ENCODE assay signal across 8 cellular contexts in the genomic region with DNA sequence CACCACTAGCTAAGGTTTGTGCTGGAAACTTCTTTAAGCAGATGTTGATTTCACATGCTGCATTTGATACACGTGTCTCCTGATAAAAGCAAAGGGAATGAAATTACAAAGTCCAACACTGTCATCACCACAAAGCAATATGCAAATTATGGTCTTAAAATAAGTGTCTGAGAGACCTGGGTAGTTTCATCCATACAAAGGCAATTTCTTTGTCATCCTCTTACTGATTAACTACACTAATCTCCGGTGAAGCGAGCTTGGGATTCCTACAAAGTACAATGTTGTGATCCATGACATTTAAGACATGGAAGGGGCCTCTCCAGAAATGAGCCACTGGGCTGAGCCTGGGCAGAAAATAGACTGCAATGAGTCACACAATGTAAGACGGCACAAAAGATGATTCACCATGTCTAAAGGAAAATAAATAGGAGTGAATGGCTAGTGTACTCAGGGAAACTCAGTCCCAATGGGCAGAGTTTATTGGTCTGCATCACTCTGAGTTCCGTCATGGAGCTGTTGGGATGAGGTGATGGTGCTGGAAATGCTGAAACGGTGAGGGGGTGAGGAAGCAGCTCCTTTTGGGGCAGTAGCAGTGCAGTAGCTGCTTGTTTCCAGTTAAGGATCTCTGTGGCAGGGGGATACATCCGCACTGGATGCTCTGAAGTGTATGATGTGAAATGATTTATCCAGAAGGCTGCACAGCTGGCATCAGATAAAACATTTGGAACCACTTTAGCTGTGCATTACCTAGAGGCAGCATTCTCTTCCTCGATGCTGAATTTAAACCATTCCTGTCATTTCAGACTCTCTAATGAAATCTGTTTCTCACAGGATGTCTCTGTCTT.
DNase-seq lines count a peak whose midpoint lies in the region; ATAC-seq and TF ChIP-seq lines count a peak whose summit lies in the region.

No MANE protein-coding gene starts in this region.

- H3K27me3 ChIP-seq in adrenal gland: no peaks in the 10 kb centered on the region

- H3K36me3 ChIP-seq in adrenal gland (replicated peaks in 1 of 2): no peaks in the 10 kb centered on the region

- no peaks in the 10 kb centered on the region for H3K9me3 ChIP-seq in adrenal gland (replicated peaks in 1 of 3)

- POLR2A ChIA-PET in activated CD8-positive, alpha-beta T cell treated with anti-CD3 and anti-CD28 coated beads for 36 hours (lab: Charles Lee): no interaction called here

- WGBS in adrenal gland, 4 donors: 29 to 36% (median 33%) methylated on average over 8 of the region's 8 CpGs

- H3K9me3 Mint-ChIP-seq in CD14-positive monocyte: peaks cover 0 to 14% (median 4%) of the 10 kb centered on the region in 7 donors
- no peaks in the 10 kb centered on the region for H3K9me3 Mint-ChIP-seq in activated CD8-positive, alpha-beta T cell treated with anti-CD3 and anti-CD28 coated beads for 36 hours

- intact Hi-C loops in adrenal gland (cut with DNase I) (no loop called here), CD14-positive monocyte (cut with micrococcal nuclease) (no loop called here)
- intact Hi-C loops in activated CD8-positive, alpha-beta T cell treated with anti-CD3 and anti-CD28 coated beads for 36 hours (cut with micrococcal nuclease): no loop called here

- no peak for TF ChIP-seq CTCF in adrenal gland (IDR thresholded peaks at IDR 0.05)
- TF ChIP-seq CTCF in CD14-positive monocyte (IDR thresholded peaks at IDR 0.05): no peak
- TF ChIP-seq CTCF in activated CD8-positive, alpha-beta T cell treated with anti-CD3 and anti-CD28 coated beads for 36 hours (IDR thresholded peaks at IDR 0.05): no peak

- H3K4me3 Mint-ChIP-seq in CD14-positive monocyte: no peak overlapping the region
- H3K4me3 Mint-ChIP-seq in activated CD8-positive, alpha-beta T cell treated with anti-CD3 and anti-CD28 coated beads for 36 hours: no peak overlapping the region

- no peak overlapping the region for H3K4me3 ChIP-seq in adrenal gland

- TF ChIP-seq POLR2A in adrenal gland (IDR thresholded peaks at IDR 0.05): peak in 1 of 2 donors; percentile 25

- peaks cover 3 to 11% of the 10 kb centered on the region in 2 donors for H3K4me1 ChIP-seq in adrenal gland (replicated peaks in 1 of 2)

- no peak overlapping the region for H3K27ac Mint-ChIP-seq in CD14-positive monocyte
- no peak overlapping the region for H3K27ac Mint-ChIP-seq in activated CD8-positive, alpha-beta T cell treated with anti-CD3 and anti-CD28 coated beads for 36 hours

- H3K4me1 Mint-ChIP-seq in CD14-positive monocyte: no peaks in the 10 kb centered on the region
- H3K4me1 Mint-ChIP-seq in activated CD8-positive, alpha-beta T cell treated with anti-CD3 and anti-CD28 coated beads for 36 hours (ENCODE audit: low read depth): no peaks in the 10 kb centered on the region

- CTCF ChIA-PET in activated CD8-positive, alpha-beta T cell treated with anti-CD3 and anti-CD28 coated beads for 36 hours (lab: Charles Lee): no interaction called here

- H3K36me3 Mint-ChIP-seq in CD14-positive monocyte: no peaks in the 10 kb centered on the region
- H3K36me3 Mint-ChIP-seq in activated CD8-positive, alpha-beta T cell treated with anti-CD3 and anti-CD28 coated beads for 36 hours (ENCODE audit: low read depth): no peaks in the 10 kb centered on the region

- peak overlapping the region; percentile 14 to 87 (median 56) for H3K27ac ChIP-seq in adrenal gland

- DNase-seq in DMS53 (lab: John Stamatoyannopoulos, UW): peak; percentile 86
- DNase-seq in adrenal gland: peak; percentile 43 to 80 (median 70)
- peak; percentile 100 for DNase-seq in kidney tubule cell (ENCODE audit: low spot score)
- no peak for DNase-seq in CD14-positive monocyte (ENCODE audit: low spot score)
- no peak for DNase-seq in activated CD8-positive, alpha-beta T cell treated with anti-CD3 and anti-CD28 coated beads for 36 hours

- ATAC-seq in GM21381 (IDR thresholded peaks at IDR 0.05; ENCODE audit: unreplicated experiment) (peak; percentile 89), HG03469 (IDR thresholded peaks at IDR 0.05; ENCODE audit: unreplicated experiment) (peak; percentile 70), HG03439 (IDR thresholded peaks at IDR 0.05; ENCODE audit: unreplicated experiment) (no peak)
- no peak for ATAC-seq in activated CD8-positive, alpha-beta T cell treated with anti-CD3 and anti-CD28 coated beads for 36 hours

- H3K27me3 Mint-ChIP-seq in CD14-positive monocyte (ENCODE audit: low read depth in 3 of 3): no peaks in the 10 kb centered on the region
- H3K27me3 Mint-ChIP-seq in activated CD8-positive, alpha-beta T cell treated with anti-CD3 and anti-CD28 coated beads for 36 hours: no peaks in the 10 kb centered on the region

Comparison
In these comparisons a context has a peak if more than half of its experiments do, and no peak if none do; other contexts are left out.
1. DNase-seq: peak in DMS53 (single experiment), adrenal gland (7 of 7) and kidney tubule cell (single experiment); none in CD14-positive monocyte (single experiment) and activated CD8-positive, alpha-beta T cell treated with anti-CD3 and anti-CD28 coated beads for 36 hours (single experiment).
2. ATAC-seq: peak in GM21381 (single experiment) and HG03469 (single experiment); none in HG03439 (single experiment) and activated CD8-positive, alpha-beta T cell treated with anti-CD3 and anti-CD28 coated beads for 36 hours (single experiment).